Comparison of ENCODE assay signal across 8 cellular contexts in the genomic region with DNA sequence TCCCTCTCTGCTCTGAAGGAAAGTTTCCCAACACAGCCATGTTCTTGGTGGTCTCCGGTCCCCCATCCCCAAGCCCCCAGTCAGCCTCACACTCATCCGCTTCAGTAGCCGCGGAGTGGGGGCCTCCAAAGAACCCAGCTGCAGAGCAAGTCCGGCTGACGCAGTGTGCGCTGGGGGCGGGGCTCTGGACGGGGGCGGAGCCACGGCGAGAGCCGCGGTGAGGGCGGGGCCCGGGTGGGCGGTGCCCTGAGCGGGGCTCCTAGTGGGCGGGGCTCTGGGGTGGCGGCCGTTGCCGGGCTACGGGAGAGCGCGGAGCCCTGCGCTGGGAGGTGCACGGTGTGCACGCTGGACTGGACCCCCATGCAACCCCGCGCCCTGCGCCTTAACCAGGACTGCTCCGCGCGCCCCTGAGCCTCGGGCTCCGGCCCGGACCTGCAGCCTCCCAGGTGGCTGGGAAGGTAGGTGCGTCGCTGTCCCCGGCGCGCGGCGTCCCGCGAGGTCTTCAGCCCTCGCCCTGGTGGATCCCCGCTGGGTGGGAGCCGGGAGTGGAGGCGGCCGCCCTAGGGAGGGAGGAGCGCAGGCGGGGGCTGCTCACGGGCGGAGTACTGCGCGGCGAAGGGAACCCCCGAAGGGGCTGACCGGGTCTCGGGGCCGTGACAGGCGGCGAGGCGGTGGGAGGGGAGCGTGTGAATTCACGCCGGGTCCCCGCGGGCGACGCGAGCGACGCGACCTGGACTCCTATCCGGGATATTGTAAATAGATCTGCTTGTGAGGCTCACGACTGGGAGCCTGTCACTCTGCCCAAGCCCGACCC. TPM values are rescaled to one million over a fixed set of nuclear protein-coding genes. Genes with fewer than 3 reads are reported as not detected.
DNase-seq lines count a peak whose midpoint lies in the region; ATAC-seq and TF ChIP-seq lines count a peak whose summit lies in the region.

No MANE protein-coding gene starts in this region.

- 0% methylated on average over 49 of the region's 79 CpGs; no CpG with 5 or more reads in 1 of the 2 experiments for WGBS in IMR-90 (ENCODE audit: extremely low coverage in 2 of 2, insufficient read length in 1 of 2), 2 experiments
- WGBS in neuronal stem cell (ENCODE audit: extremely low coverage in 2 of 2, insufficient read length in 2 of 2, insufficient replicate concordance in 1 of 2), 2 donors: no CpG with 5 or more reads among the region's 79 CpGs

- peak overlapping the region; percentile 56 for H2BK5ac ChIP-seq in IMR-90 (ENCODE audit: low read depth, low read length, poor library complexity, severe bottlenecking)
- no peak overlapping the region for H2BK5ac ChIP-seq in neuronal stem cell (ENCODE audit: low read length)

- POLR2A ChIA-PET in IMR-90 (lab: Charles Lee; ENCODE audit: unreplicated experiment): no interaction called here

- no peaks in the 10 kb centered on the region for H4K20me1 ChIP-seq in IMR-90 (ENCODE audit: insufficient read depth, low read length)

- H2AK5ac ChIP-seq in IMR-90 (ENCODE audit: low read depth, low read length): peak overlapping the region; percentile 70
- no peak overlapping the region for H2AK5ac ChIP-seq in neuronal stem cell (ENCODE audit: low read depth, low read length)

- TF ChIP-seq CTCF in IMR-90 (conservative IDR thresholded peaks at IDR 0.05; ENCODE audit: low read depth, low read length): no peak
- peak; percentile 53 for TF ChIP-seq CTCF in RWPE2 (IDR thresholded peaks at IDR 0.05; ENCODE audit: poor library complexity, severe bottlenecking)

- no peak for TF ChIP-seq RAD21 in IMR-90 (IDR thresholded peaks at IDR 0.05; ENCODE audit: low read length)

- BruUV-seq in IMR-90 (replicated peaks; lab: Mats Ljungman, UMichigan): no TSS peak

- 0 out of 2 replicates have a peak overlapping the region, but pooled peaks have one; percentile 22 for H2BK20ac ChIP-seq in IMR-90 (ENCODE audit: low read depth, low read length)

- peak overlapping the region; percentile 62 for H4K5ac ChIP-seq in IMR-90 (ENCODE audit: low read depth, low read length)

- dilution Hi-C loops in IMR-90 (cut with HindIII; ENCODE audit: low sequenced_read_pairs, unreplicated experiment): no loop called here

- H4K8ac ChIP-seq in IMR-90 (ENCODE audit: low read depth in 2 of 2, low read length in 2 of 2) (peak overlapping the region; percentile 74 to 87), neuronal stem cell (ENCODE audit: low read depth, low read length) (no peak overlapping the region)

- H3K79me1 ChIP-seq in IMR-90 (ENCODE audit: low read depth in 1 of 2, low read length in 2 of 2) (peaks cover 9 to 27% of the 10 kb centered on the region in 2 experiments), neuronal stem cell (ENCODE audit: low read depth, low read length) (no peaks in the 10 kb centered on the region)

- peak overlapping the region; percentile 96 for H2AFZ ChIP-seq in IMR-90 (replicated peaks; ENCODE audit: low read length, poor library complexity)
- peak overlapping the region; percentile 96 for H2AFZ ChIP-seq in neuronal stem cell (ENCODE audit: low read length)

- intact Hi-C loops in IMR-90 (cut with micrococcal nuclease): loop anchor here (1.0 to 10.0 kb wide), 5 partner anchors 94 to 292 kb away; no protein-coding TSS in a partner anchor

- H2BK12ac ChIP-seq in neuronal stem cell (ENCODE audit: low read length): peak overlapping the region; percentile 58

- H2BK120ac ChIP-seq in IMR-90 (ENCODE audit: low read depth, low read length): peak overlapping the region; percentile 79
- H2BK120ac ChIP-seq in neuronal stem cell (ENCODE audit: low read depth, low read length): no peak overlapping the region

- H2BK15ac ChIP-seq in IMR-90 (ENCODE audit: low read depth, low read length) (peak overlapping the region; percentile 59; the same call in 1 of the 3 replicates), neuronal stem cell (ENCODE audit: low read length) (no peak overlapping the region)

- H3K27ac ChIP-seq in IMR-90 (ENCODE audit: insufficient read depth, low read length) (peak overlapping the region; percentile 79), RWPE2 (ENCODE audit: poor library complexity, severe bottlenecking) (no peak overlapping the region), neuronal stem cell (replicated peaks; ENCODE audit: low read length) (peak overlapping the region; percentile 61)

- peak overlapping the region; percentile 86; the same call in 1 of the 2 replicates for H3K23ac ChIP-seq in IMR-90 (ENCODE audit: low read depth, low read length)
- no peak overlapping the region for H3K23ac ChIP-seq in neuronal stem cell (ENCODE audit: low read depth, low read length, poor library complexity)

- H3K4me2 ChIP-seq in IMR-90 (ENCODE audit: low read depth, low read length): peak overlapping the region; percentile 96
- peak overlapping the region; percentile 97 for H3K4me2 ChIP-seq in neuronal stem cell (ENCODE audit: insufficient read depth, low read length, poor library complexity, severe bottlenecking)

- H3K4ac ChIP-seq in IMR-90 (ENCODE audit: low read depth, low read length) (peak overlapping the region; percentile 91), neuronal stem cell (ENCODE audit: low read length) (no peak overlapping the region)

- H3K9ac ChIP-seq in IMR-90 (ENCODE audit: low read depth, low read length) (peak overlapping the region; percentile 83), neuronal stem cell (ENCODE audit: low read depth, low read length, poor library complexity) (peak overlapping the region; percentile 77)

- H3K9me1 ChIP-seq in IMR-90 (ENCODE audit: insufficient read depth, low read length): peaks cover 4% of the 10 kb centered on the region; the same call in 1 of the 2 replicates

- H4K91ac ChIP-seq in IMR-90 (ENCODE audit: insufficient read depth, low read depth, low read length) (peak overlapping the region; percentile 90), neuronal stem cell (ENCODE audit: low read depth, low read length, poor library complexity) (no peak overlapping the region)

- peaks cover 4% of the 10 kb centered on the region for H3K4me1 ChIP-seq in IMR-90 (ENCODE audit: control insufficient read depth, insufficient read depth, low read length)
- no peaks in the 10 kb centered on the region for H3K4me1 ChIP-seq in RWPE2 (ENCODE audit: insufficient read depth, poor library complexity, severe bottlenecking)
- H3K4me1 ChIP-seq in neuronal stem cell (ENCODE audit: control insufficient read depth in 2 of 2, insufficient read depth in 1 of 2, low read depth in 1 of 2, low read length in 2 of 2): peaks cover 0 to 4% of the 10 kb centered on the region in 2 donors

- peak overlapping the region; percentile 86 for H2AK9ac ChIP-seq in IMR-90 (replicated peaks; ENCODE audit: low read depth, low read length, poor library complexity)

- no peaks in the 10 kb centered on the region for H3K27me3 ChIP-seq in IMR-90 (ENCODE audit: control insufficient read depth, insufficient read depth, low read length)
- no peaks in the 10 kb centered on the region for H3K27me3 ChIP-seq in RWPE2 (ENCODE audit: insufficient read depth, poor library complexity, severe bottlenecking)
- peaks cover 0 to 28% (median 9%) of the 10 kb centered on the region in 3 experiments for H3K27me3 ChIP-seq in neuronal stem cell (ENCODE audit: control insufficient read depth in 3 of 3, insufficient read depth in 3 of 3, low read depth in 1 of 3, low read length in 3 of 3)

- in situ Hi-C loops in IMR-90 (cut with MboI; ENCODE audit: low sequenced_read_pairs): loop anchor here (5.0 kb wide), 1 partner anchor 112 kb away; no protein-coding TSS in a partner anchor

- H3K36me3 ChIP-seq in IMR-90 (ENCODE audit: control insufficient read depth, insufficient read depth, low read length) (peaks cover 9% of the 10 kb centered on the region), RWPE2 (ENCODE audit: low read depth) (no peaks in the 10 kb centered on the region), neuronal stem cell (replicated peaks in 1 of 2; ENCODE audit: control insufficient read depth in 2 of 2, insufficient read depth in 2 of 2, low read length in 2 of 2) (no peaks in the 10 kb centered on the region)

- peak overlapping the region; percentile 97 for H3K14ac ChIP-seq in IMR-90 (replicated peaks; ENCODE audit: low read depth, low read length)
- H3K14ac ChIP-seq in neuronal stem cell (ENCODE audit: low read length): no peak overlapping the region

- TF ChIP-seq POLR2A in IMR-90 (IDR thresholded peaks at IDR 0.05; ENCODE audit: low read depth, low read length): peak; percentile 26

- H3K9me3 ChIP-seq in IMR-90 (ENCODE audit: control insufficient read depth, insufficient read depth, low read length) (no peaks in the 10 kb centered on the region), RWPE2 (ENCODE audit: severe bottlenecking) (no peaks in the 10 kb centered on the region), neuronal stem cell (replicated peaks in 1 of 2; ENCODE audit: control insufficient read depth in 2 of 2, insufficient read depth in 1 of 2, low read depth in 1 of 2, low read length in 2 of 2) (no peaks in the 10 kb centered on the region)

- H3K18ac ChIP-seq in IMR-90 (ENCODE audit: low read depth, low read length): peak overlapping the region; percentile 66
- H3K18ac ChIP-seq in neuronal stem cell (ENCODE audit: low read length): peak overlapping the region; percentile 91

- ATAC-seq in GM21528 (IDR thresholded peaks at IDR 0.05; ENCODE audit: low FRiP score, unreplicated experiment): peak; percentile 89
- peak; percentile 98 for ATAC-seq in IMR-90 (ENCODE audit: low read depth)
- ATAC-seq in RWPE2 (ENCODE audit: low read depth): peak; percentile 94

- H3K4me3 ChIP-seq in IMR-90 (ENCODE audit: insufficient read depth, low read depth, low read length): peak overlapping the region; percentile 91
- H3K4me3 ChIP-seq in RWPE2 (ENCODE audit: severe bottlenecking): peak overlapping the region; percentile 70
- H3K4me3 ChIP-seq in neuronal stem cell (ENCODE audit: low read length in 2 of 2): peak overlapping the region; percentile 81 to 100

- CTCF ChIA-PET in IMR-90 (lab: Yijun Ruan, JAX): interaction anchor here (0.9 to 1.4 kb wide), 4 partner anchors 9 to 290 kb away, joined by 3 to 4 read pairs (median 3); partner anchors contain the start of gene TNFRSF19

- H3K56ac ChIP-seq in IMR-90 (ENCODE audit: extremely low read depth, insufficient read depth, low read length): peak overlapping the region; percentile 90

- DNase-seq in DMS153 treated with DMSO at 0.1 percent for 48 hours (lab: John Stamatoyannopoulos, UW; ENCODE audit: unreplicated experiment): peak; percentile 62
- DNase-seq in IMR-90: peak; percentile 87
- peak; percentile 77 for DNase-seq in RWPE2 (ENCODE audit: low spot score)
- peak; percentile 88 for DNase-seq in activated gamma-delta T cell treated with Interleukin-2 at 50 U/mL for 16 hours
- DNase-seq in foreskin melanocyte: peak; percentile 58
- DNase-seq in neuronal stem cell (ENCODE audit: low spot score): peak; percentile 90
- DNase-seq in stromal cell of bone marrow (ENCODE audit: low read depth): peak; percentile 69

TF ChIP-seq in IMR-90, 13 proteins besides CTCF, POLR2A, EP300 and RAD21 (continues in another document):
- TF ChIP-seq RCOR1 (IDR thresholded peaks at IDR 0.05; ENCODE audit: insufficient replicate concordance, low read length): no peak

RNA-seq across cellular contexts. Expression of gene TNFRSF19, which starts 9.1 kb away (rescaled TPM):
- 18.6 and 21.9 TPM in 2 replicates for total RNA-seq in IMR-90 (2012; rRNA removed)
- polyA plus RNA-seq in IMR-90 (2012; rRNA removed): 19.8 and 26.3 TPM in 2 replicates
- polyA plus RNA-seq in IMR-90 (2012; cell fraction: cytosol; rRNA removed): 22.9 and 37.5 TPM in 2 replicates
- 17.5 and 57.8 TPM in 2 replicates for polyA plus RNA-seq in IMR-90 (2012; cell fraction: nucleus; rRNA removed; ENCODE audit: low replicate concordance)
- 0.92 TPM for polyA plus RNA-seq in neuronal stem cell (2013, experiment 1 of 2)
- polyA plus RNA-seq in neuronal stem cell (2013, experiment 2 of 2): 0.84 TPM
